In the genomic region with DNA sequence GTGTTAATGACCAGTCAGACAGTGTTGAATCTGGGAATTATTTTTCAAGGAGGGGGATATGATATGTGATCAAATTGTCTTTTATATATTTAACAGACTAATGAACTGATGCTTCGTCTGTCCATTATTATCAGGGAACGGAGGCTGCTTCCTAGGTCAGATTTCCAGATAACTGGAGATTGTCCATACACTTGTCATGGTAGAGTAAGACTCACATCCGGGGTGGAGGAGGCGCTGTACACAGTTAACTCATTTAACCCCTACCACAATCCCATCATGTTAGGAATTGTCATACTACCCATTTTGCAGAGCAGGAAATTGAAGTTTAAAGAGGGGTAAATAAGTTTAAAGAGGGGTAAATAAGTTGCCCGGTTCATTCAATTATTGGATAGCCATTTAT, we compare ENCODE assay signal across 1 cellular context.
TF ChIP-seq lines count a peak whose summit lies in the region.

No MANE protein-coding gene starts in this region.

TF ChIP-seq in SK-N-SH, 30 proteins besides CTCF, POLR2A, EP300 and RAD21 (continued from another document):
- TF ChIP-seq RXRA (IDR thresholded peaks at IDR 0.05; ENCODE audit: borderline replicate concordance, low read depth) (peak; percentile 79; the same call in 1 of the 2 replicates), RCOR1 (IDR thresholded peaks at IDR 0.05; ENCODE audit: low read length) (0 out of 2 replicates have a peak, but pooled peaks have one; percentile 8), FOSL2 (IDR thresholded peaks at IDR 0.05; ENCODE audit: borderline replicate concordance, low read depth) (peak; percentile 44; the same call in 1 of the 2 replicates), TCF12 (IDR thresholded peaks at IDR 0.05) (peak; percentile 92), FOXM1 (IDR thresholded peaks at IDR 0.05; ENCODE audit: low read depth) (no peak), POLR2AphosphoS5 (IDR thresholded peaks at IDR 0.05; ENCODE audit: low read depth, low read length) (peak; percentile 46; the same call in 1 of the 2 replicates), MEF2A (IDR thresholded peaks at IDR 0.05; ENCODE audit: borderline replicate concordance, low read depth) (peak; percentile 39; the same call in 1 of the 2 replicates)
- TF ChIP-seq, protein P1, sequence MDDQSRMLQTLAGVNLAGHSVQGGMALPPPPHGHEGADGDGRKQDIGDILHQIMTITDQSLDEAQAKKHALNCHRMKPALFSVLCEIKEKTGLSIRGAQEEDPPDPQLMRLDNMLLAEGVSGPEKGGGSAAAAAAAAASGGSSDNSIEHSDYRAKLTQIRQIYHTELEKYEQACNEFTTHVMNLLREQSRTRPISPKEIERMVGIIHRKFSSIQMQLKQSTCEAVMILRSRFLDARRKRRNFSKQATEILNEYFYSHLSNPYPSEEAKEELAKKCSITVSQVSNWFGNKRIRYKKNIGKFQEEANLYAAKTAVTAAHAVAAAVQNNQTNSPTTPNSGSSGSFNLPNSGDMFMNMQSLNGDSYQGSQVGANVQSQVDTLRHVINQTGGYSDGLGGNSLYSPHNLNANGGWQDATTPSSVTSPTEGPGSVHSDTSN (IDR thresholded peaks at IDR 0.05): peak; percentile 86
- TF ChIP-seq, protein P2, sequence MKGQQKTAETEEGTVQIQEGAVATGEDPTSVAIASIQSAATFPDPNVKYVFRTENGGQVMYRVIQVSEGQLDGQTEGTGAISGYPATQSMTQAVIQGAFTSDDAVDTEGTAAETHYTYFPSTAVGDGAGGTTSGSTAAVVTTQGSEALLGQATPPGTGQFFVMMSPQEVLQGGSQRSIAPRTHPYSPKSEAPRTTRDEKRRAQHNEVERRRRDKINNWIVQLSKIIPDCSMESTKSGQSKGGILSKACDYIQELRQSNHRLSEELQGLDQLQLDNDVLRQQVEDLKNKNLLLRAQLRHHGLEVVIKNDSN (IDR thresholded peaks at IDR 0.05; ENCODE audit: borderline replicate concordance, low read depth): no peak
TF ChIP-seq in SK-N-SH: peak in this region for 10.
